28 cellular contexts compared by ENCODE assay signal in the genomic region with DNA sequence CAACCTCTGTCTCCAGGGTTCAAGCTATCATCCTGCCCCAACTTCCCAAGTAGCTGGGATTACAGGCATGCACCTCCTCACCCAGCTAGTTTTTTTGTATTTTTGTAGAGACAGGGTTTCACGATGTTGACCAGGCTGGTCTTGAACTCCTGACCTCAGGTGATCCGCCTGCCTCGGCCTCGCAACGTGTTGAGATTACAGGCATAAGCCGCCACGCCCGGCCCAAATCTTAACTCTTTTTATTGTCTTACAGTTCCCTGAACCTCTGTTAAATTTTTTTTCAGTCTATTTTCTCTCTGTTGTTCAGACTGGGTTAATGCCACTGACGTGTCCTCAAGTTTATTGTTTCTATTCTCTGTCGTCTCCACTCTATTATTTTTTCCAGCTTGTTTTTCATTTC.
"Had no signal": no experiment of that assay in that cellular context is flagged by ENCODE, and none has a peak within 500 bp of the region (broad histone marks: within the 10 kb centered on the region; RNA-seq: fewer than 3 reads in every experiment).

No MANE protein-coding gene starts in this region.

- H3K36me3 Mint-ChIP-seq: stimulated activated effector memory CD8-positive, alpha-beta T cell treated with anti-CD3 and anti-CD28 coated beads, Interleukin-12 subunit alpha, Interleukin-12 subunit beta, amount 100 ng/mL, for 72 hours; stimulated activated memory B cell treated with anti-CD40 and anti-IgM and Interleukin-4, amounts not matched to agents 10 μg/mL and 1 μg/mL and 100 μg/mL, for 72 hours; type B pancreatic cell had no signal

- H3K27ac Mint-ChIP-seq: stimulated activated effector memory CD8-positive, alpha-beta T cell treated with anti-CD3 and anti-CD28 coated beads, Interleukin-12 subunit alpha, Interleukin-12 subunit beta, amount 100 ng/mL, for 72 hours; stimulated activated memory B cell treated with anti-CD40 and anti-IgM and Interleukin-4, amounts not matched to agents 10 μg/mL and 1 μg/mL and 100 μg/mL, for 72 hours; stimulated activated naive B cell treated with anti-CD40 and anti-IgM and Interleukin-4, amounts not matched to agents 10 μg/mL and 1 μg/mL and 100 μg/mL, for 72 hours; stimulated activated naive CD8-positive, alpha-beta T cell treated with anti-CD3 and anti-CD28 coated beads, Interleukin-15, amount 100 ng/mL, for 72 hours; stimulated activated naive CD8-positive, alpha-beta T cell treated with anti-CD3 and anti-CD28 coated beads, Interleukin-15, Interleukin-2, amounts not matched to agents 100 ng/mL and 50 ng/mL, for 24 hours; type B pancreatic cell had no signal

- ATAC-seq: stimulated activated effector memory CD8-positive, alpha-beta T cell treated with anti-CD3 and anti-CD28 coated beads, Interleukin-12 subunit alpha, Interleukin-12 subunit beta, amount 100 ng/mL, for 72 hours; stimulated activated memory B cell treated with anti-CD40 and anti-IgM and Interleukin-4, amounts not matched to agents 10 μg/mL and 1 μg/mL and 100 μg/mL, for 72 hours; stimulated activated naive B cell treated with anti-CD40 and anti-IgM and Interleukin-4, amounts not matched to agents 10 μg/mL and 1 μg/mL and 100 μg/mL, for 72 hours; stimulated activated naive CD8-positive, alpha-beta T cell treated with anti-CD3 and anti-CD28 coated beads, Interleukin-15, amount 100 ng/mL, for 72 hours; stimulated activated naive CD8-positive, alpha-beta T cell treated with anti-CD3 and anti-CD28 coated beads, Interleukin-15, Interleukin-2, amounts not matched to agents 100 U/mL and 50 U/mL, for 24 hours; upper lobe of right lung had no signal

- H3K4me3 Mint-ChIP-seq: stimulated activated effector memory CD8-positive, alpha-beta T cell treated with anti-CD3 and anti-CD28 coated beads, Interleukin-12 subunit alpha, Interleukin-12 subunit beta, amount 100 ng/mL, for 72 hours; stimulated activated memory B cell treated with anti-CD40 and anti-IgM and Interleukin-4, amounts not matched to agents 10 μg/mL and 1 μg/mL and 100 μg/mL, for 72 hours; stimulated activated naive B cell treated with anti-CD40 and anti-IgM and Interleukin-4, amounts not matched to agents 10 μg/mL and 1 μg/mL and 100 μg/mL, for 72 hours; stimulated activated naive CD8-positive, alpha-beta T cell treated with anti-CD3 and anti-CD28 coated beads, Interleukin-15, amount 100 ng/mL, for 72 hours; stimulated activated naive CD8-positive, alpha-beta T cell treated with anti-CD3 and anti-CD28 coated beads, Interleukin-15, Interleukin-2, amounts not matched to agents 100 ng/mL and 50 ng/mL, for 24 hours; type B pancreatic cell had no signal

- DNase-seq: stimulated activated CD4-positive, alpha-beta T cell treated with anti-CD3 and anti-CD28 coated beads, Interleukin-2, amount 100 ng/mL, for 48 hours; stimulated activated CD4-positive, alpha-beta T cell treated with anti-CD3 and anti-CD28 coated beads, Interleukin-4, amount 100 ng/mL, for 1 hour; stimulated activated CD4-positive, alpha-beta T cell treated with anti-CD3 and anti-CD28 coated beads, Interleukin-4, amount 100 ng/mL, for 24 hours; stimulated activated CD4-positive, alpha-beta T cell treated with anti-CD3 and anti-CD28 coated beads, Interleukin-4, amount 100 ng/mL, for 4 hours; stimulated activated CD8-positive, alpha-beta memory T cell treated with anti-CD3 and anti-CD28 coated beads, Interleukin-4, amount 100 ng/mL, for 48 hours; stimulated activated naive B cell treated with anti-CD40 and anti-IgM and Interleukin-4, amounts not matched to agents 10 μg/mL and 1 μg/mL and 100 μg/mL, for 72 hours; stimulated activated naive CD4-positive, alpha-beta T cell; stimulated activated naive CD4-positive, alpha-beta T cell treated with Interleukin-2 at 50 U/mL for 16 hours; stimulated activated naive CD8-positive, alpha-beta T cell treated with anti-CD3 and anti-CD28 coated beads, Interleukin-15, amount 100 ng/mL, for 72 hours; stimulated activated naive CD8-positive, alpha-beta T cell treated with anti-CD3 and anti-CD28 coated beads, Interleukin-15, Interleukin-2, amounts not matched to agents 100 U/mL and 50 U/mL, for 24 hours; stomach; substantia nigra; testis; thyroid gland; tibial artery; transverse colon; trophoblast cell; upper lobe of left lung; upper lobe of right lung; uterus had no signal

- H3K27ac ChIP-seq: stomach, suprapubic skin, testis, thoracic aorta, thyroid gland, tibial artery, tibial nerve, transverse colon, upper lobe of left lung, upper lobe of right lung, uterus, vagina had no signal

- H3K9me3 ChIP-seq: suprapubic skin, testis, thoracic aorta, thyroid gland, tibial artery, tibial nerve, transverse colon, upper lobe of left lung, upper lobe of right lung, uterus, vagina had no signal

- H3K9me3 Mint-ChIP-seq: type B pancreatic cell had no signal

- H3K4me3 ChIP-seq: stomach, suprapubic skin, testis, thoracic aorta, thyroid gland, tibial artery, tibial nerve, transverse colon, upper lobe of left lung, upper lobe of right lung, uterus, vagina had no signal

- H3K27me3 Mint-ChIP-seq: stimulated activated memory B cell treated with anti-CD40 and anti-IgM and Interleukin-4, amounts not matched to agents 10 μg/mL and 1 μg/mL and 100 μg/mL, for 72 hours; stimulated activated naive CD8-positive, alpha-beta T cell treated with anti-CD3 and anti-CD28 coated beads, Interleukin-15, Interleukin-2, amounts not matched to agents 100 ng/mL and 50 ng/mL, for 24 hours; type B pancreatic cell had no signal

- H3K27me3 ChIP-seq: stomach, suprapubic skin, testis, thyroid gland, tibial artery, tibial nerve, transverse colon, upper lobe of left lung, upper lobe of right lung, uterus, vagina had no signal

- H3K36me3 ChIP-seq: stomach, suprapubic skin, thoracic aorta, thyroid gland, tibial artery, transverse colon, upper lobe of left lung, upper lobe of right lung, uterus, vagina had no signal

- H3K4me1 ChIP-seq: stomach, suprapubic skin, testis, thyroid gland, tibial artery, tibial nerve, transverse colon, upper lobe of left lung, upper lobe of right lung, uterus, vagina had no signal

- H3K4me1 Mint-ChIP-seq: stimulated activated effector memory CD8-positive, alpha-beta T cell treated with anti-CD3 and anti-CD28 coated beads, Interleukin-12 subunit alpha, Interleukin-12 subunit beta, amount 100 ng/mL, for 72 hours; stimulated activated memory B cell treated with anti-CD40 and anti-IgM and Interleukin-4, amounts not matched to agents 10 μg/mL and 1 μg/mL and 100 μg/mL, for 72 hours; stimulated activated naive B cell treated with anti-CD40 and anti-IgM and Interleukin-4, amounts not matched to agents 10 μg/mL and 1 μg/mL and 100 μg/mL, for 72 hours; stimulated activated naive CD8-positive, alpha-beta T cell treated with anti-CD3 and anti-CD28 coated beads, Interleukin-15, amount 100 ng/mL, for 72 hours had no signal
